8 cellular contexts compared by ENCODE assay signal in the genomic region with DNA sequence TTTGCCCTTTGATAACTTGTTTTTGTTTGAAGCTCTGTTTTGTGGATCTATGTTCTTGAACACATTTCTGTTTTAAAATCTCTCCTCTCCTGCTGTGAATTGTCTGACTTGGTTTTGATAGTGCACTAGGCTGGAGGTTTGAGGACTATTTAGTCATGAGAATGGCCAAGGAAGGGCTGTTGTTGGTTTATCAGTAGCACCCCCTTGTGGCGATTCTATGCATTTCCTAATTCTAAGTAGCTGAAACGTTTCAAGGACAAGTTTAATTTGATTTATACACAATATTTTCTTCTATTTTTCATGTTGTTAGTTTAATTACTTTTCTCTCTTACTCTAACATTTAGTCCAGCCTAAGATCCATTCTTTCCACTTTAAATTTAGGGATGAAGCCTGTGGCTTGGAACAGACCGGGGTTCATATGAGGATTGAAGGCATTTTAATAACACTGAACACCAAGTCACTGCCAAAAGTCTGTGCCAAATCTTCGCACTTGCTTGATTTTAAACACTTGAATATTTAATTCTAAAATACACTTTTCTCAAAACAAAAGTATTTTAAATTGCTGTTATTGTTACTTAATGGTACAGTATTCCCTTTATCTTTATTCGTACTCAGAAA.
DNase-seq lines count a peak whose midpoint lies in the region; ATAC-seq and TF ChIP-seq lines count a peak whose summit lies in the region.

No MANE protein-coding gene starts in this region.

- no peaks in the 10 kb centered on the region for H3K36me3 ChIP-seq in ascending aorta

- H3K9me3 ChIP-seq in ascending aorta: no peaks in the 10 kb centered on the region

- intact Hi-C loops in ascending aorta (cut with DNase I): no loop called here

- H3K4me3 ChIP-seq in ascending aorta: no peak overlapping the region

- ATAC-seq in GM19455 (IDR thresholded peaks at IDR 0.05; ENCODE audit: unreplicated experiment): peak; percentile 79
- ATAC-seq in HG03460 (IDR thresholded peaks at IDR 0.05; ENCODE audit: unreplicated experiment): peak; percentile 84

- TF ChIP-seq CTCF in ascending aorta (IDR thresholded peaks at IDR 0.05): peak in 2 of 3 experiments; percentile 57 to 65

- no peaks in the 10 kb centered on the region for H3K27me3 ChIP-seq in ascending aorta

- DNase-seq in SIG-M5 treated with dmso at 0.1 percent for 504 hours (lab: John Stamatoyannopoulos, UW; ENCODE audit: unreplicated experiment) (peak; percentile 60), SIG-M5 (lab: John Stamatoyannopoulos, UW) (no peak), NCI-H774 (lab: John Stamatoyannopoulos, UW) (peak; percentile 14), ascending aorta (ENCODE audit: low spot score in 2 of 2) (no peak), iPS-NIHi11 (ENCODE audit: low spot score) (peak; percentile 52), stromal cell of bone marrow (ENCODE audit: low read depth) (peak; percentile 61)

- H3K4me1 ChIP-seq in ascending aorta: no peaks in the 10 kb centered on the region

- no peak overlapping the region for H3K27ac ChIP-seq in ascending aorta

Comparison
In these comparisons a context has a peak if more than half of its experiments do, and no peak if none do; other contexts are left out.
1. DNase-seq: peak in SIG-M5 treated with dmso at 0.1 percent for 504 hours (single experiment), NCI-H774 (single experiment), iPS-NIHi11 (single experiment) and stromal cell of bone marrow (single experiment); none in SIG-M5 (single experiment) and ascending aorta (0 of 2).